Comparison of ENCODE assay signal across 33 cellular contexts in genomic region chr2:235721586-235721985, GRCh38.
"Had no signal": no experiment of that assay in that cellular context is flagged by ENCODE, and none has a peak within 500 bp of the region (broad histone marks: within the 10 kb centered on the region; RNA-seq: fewer than 3 reads in every experiment).

No MANE protein-coding gene starts in this region.

- DNase-seq: activated B cell treated with CpG ODN at 0.5 μM for 24 hours; activated CD4-positive, alpha-beta T cell treated with anti-CD3 and anti-CD28 coated beads for 48 hours; activated CD4-positive, alpha-beta T cell treated with anti-CD3 and anti-CD28 coated beads, Interleukin-2, amount 50 U/mL, for 1 hour; activated CD4-positive, alpha-beta T cell treated with anti-CD3 and anti-CD28 coated beads, Interleukin-2, amount 50 U/mL, for 48 hours; activated CD8-positive, alpha-beta memory T cell treated with anti-CD3 and anti-CD28 coated beads for 24 hours; activated CD8-positive, alpha-beta T cell treated with anti-CD3 and anti-CD28 coated beads for 36 hours; activated effector memory CD4-positive, alpha-beta T cell treated with anti-CD3 and anti-CD28 coated beads, Interleukin-2, amount 50 U/mL, for 16 hours; activated naive CD4-positive, alpha-beta T cell treated with anti-CD3 and anti-CD28 coated beads, Interleukin-2, amount 10 ng/mL, durations not matched to agents 7 days and 5 days; activated naive CD8-positive, alpha-beta T cell treated with anti-CD3 and anti-CD28 coated beads, Interleukin-2, amount 10 ng/mL, durations not matched to agents 7 days and 5 days; activated T-cell treated with anti-CD3 and anti-CD28 coated beads, Interleukin-2, amount 50 U/mL, for 48 hours; central memory CD4-positive, alpha-beta T cell; cerebellar nuclear complex; colonic mucosa; dorsolateral prefrontal cortex; effector memory CD4-positive, alpha-beta T cell; esophagus squamous epithelium; foreskin melanocyte; heart right ventricle; T-helper 1 cell; T-helper 17 cell; T1000; WERI-Rb-1 had no signal

- H3K27me3 Mint-ChIP-seq: activated B cell treated with CpG ODN at 0.5 μM for 24 hours; activated CD8-positive, alpha-beta T cell treated with anti-CD3 and anti-CD28 coated beads for 36 hours; activated naive CD4-positive, alpha-beta T cell treated with anti-CD3 and anti-CD28 coated beads, Interleukin-2, amount 10 ng/mL, durations not matched to agents 7 days and 5 days; activated naive CD8-positive, alpha-beta T cell treated with anti-CD3 and anti-CD28 coated beads, Interleukin-2, amount 10 ng/mL, durations not matched to agents 7 days and 5 days; brain; dendritic cell treated with granulocyte-macrophage colony-stimulating factor and Interleukin-4, amounts not matched to agents 40 ng/mL and 50 ng/mL, for 4 days; T-helper 17 cell had no signal

- H3K4me1 ChIP-seq: breast epithelium, colonic mucosa had no signal

- ATAC-seq: activated CD4-positive, CD25-positive, alpha-beta regulatory T cell treated with anti-CD3 and anti-CD28 coated beads, Interleukin-2, amount 50 U/mL, for 24 hours; activated CD8-positive, alpha-beta T cell treated with anti-CD3 and anti-CD28 coated beads for 36 hours; activated naive CD4-positive, alpha-beta T cell treated with anti-CD3 and anti-CD28 coated beads, Interleukin-2, amount 50 U/mL, for 72 hours; gastroesophageal sphincter; heart right ventricle; T-helper 17 cell had no signal

- H3K27me3 ChIP-seq: ascending aorta, breast epithelium, cardiac muscle cell, colonic mucosa, dorsolateral prefrontal cortex, esophagus squamous epithelium, gastroesophageal sphincter, heart right ventricle had no signal

- H3K4me3 Mint-ChIP-seq: activated B cell treated with CpG ODN at 0.5 μM for 24 hours; activated CD8-positive, alpha-beta T cell treated with anti-CD3 and anti-CD28 coated beads for 36 hours; activated naive CD4-positive, alpha-beta T cell treated with anti-CD3 and anti-CD28 coated beads, Interleukin-2, amount 10 ng/mL, durations not matched to agents 7 days and 5 days; activated naive CD8-positive, alpha-beta T cell treated with anti-CD3 and anti-CD28 coated beads, Interleukin-2, amount 10 ng/mL, durations not matched to agents 7 days and 5 days; activated T-helper 1 cell treated with anti-CD3 and anti-CD28 coated beads, Interleukin-12 subunit alpha, Interleukin-12 subunit beta, Interleukin-2, Interleukin-4 antibody, amounts not matched to agents 30 ng/mL and 10 ng/mL and 1 ng/mL, durations not matched to agents 14 hours and 24 hours and 36 hours; brain; dendritic cell treated with granulocyte-macrophage colony-stimulating factor and Interleukin-4, amounts not matched to agents 40 ng/mL and 50 ng/mL, for 4 days; T-helper 17 cell; T-helper 2 cell treated with Interferon-gamma antibody and Interleukin-4, amounts not matched to agents 5 μg/mL and 100 μg/mL, for 36 hours had no signal

- H3K27ac ChIP-seq: ascending aorta, breast epithelium, cardiac muscle cell, colonic mucosa, esophagus squamous epithelium, gastroesophageal sphincter, heart right ventricle, WERI-Rb-1 had no signal

- H3K36me3 ChIP-seq: ascending aorta, breast epithelium, cardiac muscle cell, colonic mucosa had no signal

- H3K4me1 Mint-ChIP-seq: activated B cell treated with CpG ODN at 0.5 μM for 24 hours; activated naive CD4-positive, alpha-beta T cell treated with anti-CD3 and anti-CD28 coated beads, Interleukin-2, amount 10 ng/mL, durations not matched to agents 7 days and 5 days; activated naive CD8-positive, alpha-beta T cell treated with anti-CD3 and anti-CD28 coated beads, Interleukin-2, amount 10 ng/mL, durations not matched to agents 7 days and 5 days had no signal

- H3K36me3 Mint-ChIP-seq: activated naive CD4-positive, alpha-beta T cell treated with anti-CD3 and anti-CD28 coated beads, Interleukin-2, amount 10 ng/mL, durations not matched to agents 7 days and 5 days; activated naive CD4-positive, alpha-beta T cell treated with anti-CD3 and anti-CD28 coated beads, Interleukin-2, amount 50 U/mL, for 72 hours; activated naive CD8-positive, alpha-beta T cell treated with anti-CD3 and anti-CD28 coated beads, Interleukin-2, amount 10 ng/mL, durations not matched to agents 7 days and 5 days had no signal

- H3K9me3 ChIP-seq: ascending aorta, breast epithelium, colonic mucosa, esophagus squamous epithelium, gastroesophageal sphincter, heart right ventricle had no signal

- H3K9me3 Mint-ChIP-seq: activated B cell treated with CpG ODN at 0.5 μM for 24 hours; activated CD8-positive, alpha-beta T cell treated with anti-CD3 and anti-CD28 coated beads for 36 hours; activated naive CD4-positive, alpha-beta T cell treated with anti-CD3 and anti-CD28 coated beads, Interleukin-2, amount 10 ng/mL, durations not matched to agents 7 days and 5 days; activated naive CD4-positive, alpha-beta T cell treated with anti-CD3 and anti-CD28 coated beads, Interleukin-2, amount 50 U/mL, for 72 hours; activated naive CD8-positive, alpha-beta T cell treated with anti-CD3 and anti-CD28 coated beads, Interleukin-2, amount 10 ng/mL, durations not matched to agents 7 days and 5 days; activated T-helper 1 cell treated with anti-CD3 and anti-CD28 coated beads, Interleukin-12 subunit alpha, Interleukin-12 subunit beta, Interleukin-2, Interleukin-4 antibody, amounts not matched to agents 30 ng/mL and 10 ng/mL and 1 ng/mL, durations not matched to agents 14 hours and 24 hours and 36 hours; activated T-helper 2 cell treated with anti-CD3 and anti-CD28 coated beads, Interferon-gamma antibody, Interleukin-2, Interleukin-4, amounts not matched to agents 10 μg/mL and 5 μg/mL and 100 μg/mL, durations not matched to agents 14 hours and 24 hours and 36 hours; brain; dendritic cell treated with granulocyte-macrophage colony-stimulating factor and Interleukin-4, amounts not matched to agents 40 ng/mL and 50 ng/mL, for 4 days; T-helper 2 cell treated with Interferon-gamma antibody and Interleukin-4, amounts not matched to agents 5 μg/mL and 100 μg/mL, for 36 hours had no signal

- H3K4me3 ChIP-seq: ascending aorta, breast epithelium, cardiac muscle cell, colonic mucosa, dorsolateral prefrontal cortex, esophagus squamous epithelium, gastroesophageal sphincter, heart right ventricle had no signal

- H3K27ac Mint-ChIP-seq: activated B cell treated with CpG ODN at 0.5 μM for 24 hours; activated CD8-positive, alpha-beta T cell treated with anti-CD3 and anti-CD28 coated beads for 36 hours; activated naive CD4-positive, alpha-beta T cell treated with anti-CD3 and anti-CD28 coated beads, Interleukin-2, amount 10 ng/mL, durations not matched to agents 7 days and 5 days; activated naive CD4-positive, alpha-beta T cell treated with anti-CD3 and anti-CD28 coated beads, Interleukin-2, amount 50 U/mL, for 72 hours; activated naive CD8-positive, alpha-beta T cell treated with anti-CD3 and anti-CD28 coated beads, Interleukin-2, amount 10 ng/mL, durations not matched to agents 7 days and 5 days; activated T-helper 1 cell treated with anti-CD3 and anti-CD28 coated beads, Interleukin-12 subunit alpha, Interleukin-12 subunit beta, Interleukin-2, Interleukin-4 antibody, amounts not matched to agents 30 ng/mL and 10 ng/mL and 1 ng/mL, durations not matched to agents 14 hours and 24 hours and 36 hours; activated T-helper 2 cell treated with anti-CD3 and anti-CD28 coated beads, Interferon-gamma antibody, Interleukin-2, Interleukin-4, amounts not matched to agents 10 μg/mL and 5 μg/mL and 100 μg/mL, durations not matched to agents 14 hours and 24 hours and 36 hours; dendritic cell treated with granulocyte-macrophage colony-stimulating factor and Interleukin-4, amounts not matched to agents 40 ng/mL and 50 ng/mL, for 4 days; T-helper 2 cell treated with Interferon-gamma antibody and Interleukin-4, amounts not matched to agents 5 μg/mL and 100 μg/mL, for 36 hours had no signal
